13 cellular contexts compared by ENCODE assay signal in genomic region chr10:86709786-86710185, GRCh38. TPM values are rescaled to one million over a fixed set of nuclear protein-coding genes. Genes with fewer than 3 reads are reported as not detected.
DNase-seq lines count a peak whose midpoint lies in the region; ATAC-seq and TF ChIP-seq lines count a peak whose summit lies in the region.
"Had no signal": no experiment of that assay in that cellular context is flagged by ENCODE, and none has a peak within 500 bp of the region (broad histone marks: within the 10 kb centered on the region; RNA-seq: fewer than 3 reads in every experiment).

No MANE protein-coding gene starts in this region.

- H4K20me1 ChIP-seq in IMR-90 (ENCODE audit: insufficient read depth, low read length) = no peaks in the 10 kb centered on the region
- no peaks in the 10 kb centered on the region for H4K20me1 ChIP-seq in GM23248 (ENCODE audit: insufficient read depth)

- TF ChIP-seq POLR2A in IMR-90 (IDR thresholded peaks at IDR 0.05; ENCODE audit: low read depth, low read length) = no peak
- TF ChIP-seq POLR2A in esophagus muscularis mucosa (IDR thresholded peaks at IDR 0.05; ENCODE audit: low read depth) = no peak

- H3K79me2 ChIP-seq in trophoblast cell (ENCODE audit: control insufficient read depth, insufficient read depth, low read length, poor library complexity) (peaks cover 11% of the 10 kb centered on the region), GM23248 (ENCODE audit: insufficient read depth) (no peaks in the 10 kb centered on the region)

- WGBS in IMR-90 (ENCODE audit: extremely low coverage in 2 of 2, insufficient read length in 1 of 2), 2 experiments = no CpG with 5 or more reads among the region's 10 CpGs
- WGBS in esophagus muscularis mucosa = 94% methylated on average over 5 of the region's 10 CpGs
- WGBS in trophoblast cell (ENCODE audit: extremely low coverage, insufficient coverage, insufficient read length) = no CpG with 5 or more reads among the region's 10 CpGs
- WGBS in GM23248 (ENCODE audit: low coverage in 1 of 2, low lambda C conversion rate in 2 of 2, missing lambda C conversion rate in 2 of 2), 2 experiments = 97 to 99% methylated on average over 10 of the region's 10 CpGs

- peaks cover 0 to 10% of the 10 kb centered on the region in 2 experiments; a peak in 2 of 4 replicates for H3K79me1 ChIP-seq in IMR-90 (ENCODE audit: low read depth in 1 of 2, low read length in 2 of 2)
- peaks cover 16% of the 10 kb centered on the region for H3K79me1 ChIP-seq in trophoblast cell (ENCODE audit: low read length)

- H3K9me1 ChIP-seq in IMR-90 (ENCODE audit: insufficient read depth, low read length) = peaks cover 3% of the 10 kb centered on the region; the same call in 1 of the 2 replicates

- H3K36me3 ChIP-seq in CD8-positive, alpha-beta T cell (ENCODE audit: insufficient read depth, low read length) = no peaks in the 10 kb centered on the region
- no peaks in the 10 kb centered on the region for H3K36me3 ChIP-seq in IMR-90 (ENCODE audit: control insufficient read depth, insufficient read depth, low read length)
- peaks cover 0 to 56% (median 38%) of the 10 kb centered on the region in 4 donors for H3K36me3 ChIP-seq in esophagus muscularis mucosa
- H3K36me3 ChIP-seq in trophoblast cell (ENCODE audit: control insufficient read depth in 1 of 2, insufficient read depth in 2 of 2, low read length in 2 of 2) = no peaks in the 10 kb centered on the region
- H3K36me3 ChIP-seq in GM23248 (ENCODE audit: low read depth) = no peaks in the 10 kb centered on the region

- H3K4me3 Mint-ChIP-seq in CD8-positive, alpha-beta T cell = peak overlapping the region; percentile 45

- peaks cover 15% of the 10 kb centered on the region for H3K4me1 ChIP-seq in CD8-positive, alpha-beta T cell (ENCODE audit: insufficient read depth, low read length)
- peaks cover 10% of the 10 kb centered on the region for H3K4me1 ChIP-seq in IMR-90 (ENCODE audit: control insufficient read depth, insufficient read depth, low read length)
- peaks cover 26 to 33% (median 30%) of the 10 kb centered on the region in 4 donors for H3K4me1 ChIP-seq in esophagus muscularis mucosa
- H3K4me1 ChIP-seq in trophoblast cell (ENCODE audit: control insufficient read depth in 1 of 2, insufficient read depth in 2 of 2, low read length in 2 of 2) = peaks cover 9 to 11% of the 10 kb centered on the region in 2 experiments
- peaks cover 6% of the 10 kb centered on the region; the same call in 1 of the 2 replicates for H3K4me1 ChIP-seq in GM23248 (ENCODE audit: insufficient read depth)

- H2BK12ac ChIP-seq in trophoblast cell (ENCODE audit: low read length) = no peak overlapping the region

- in situ Hi-C loops in IMR-90 (cut with MboI; ENCODE audit: low sequenced_read_pairs) = loop anchor here (5.0 kb wide), 1 partner anchor 188 kb away; no protein-coding TSS in a partner anchor
- in situ Hi-C loops in GM23248 (cut with MboI) = loop anchor here (10.0 kb wide), 1 partner anchor 195 kb away; no protein-coding TSS in a partner anchor

- H3F3A ChIP-seq in GM23248 (ENCODE audit: insufficient read depth) = no peaks in the 10 kb centered on the region

- H3K18ac ChIP-seq in IMR-90 (ENCODE audit: low read depth, low read length) (no peak overlapping the region), trophoblast cell (ENCODE audit: low read length) (no peak overlapping the region)

- no peak overlapping the region for H3K9ac ChIP-seq in IMR-90 (ENCODE audit: low read depth, low read length)
- H3K9ac ChIP-seq in trophoblast cell (ENCODE audit: low read length) = no peak overlapping the region
- no peak overlapping the region for H3K9ac ChIP-seq in GM23248

- no peaks in the 10 kb centered on the region for H3K9me3 ChIP-seq in CD8-positive, alpha-beta T cell (ENCODE audit: low read length)
- H3K9me3 ChIP-seq in IMR-90 (ENCODE audit: control insufficient read depth, insufficient read depth, low read length) = no peaks in the 10 kb centered on the region
- no peaks in the 10 kb centered on the region for H3K9me3 ChIP-seq in esophagus muscularis mucosa
- no peaks in the 10 kb centered on the region for H3K9me3 ChIP-seq in trophoblast cell (ENCODE audit: insufficient read depth, low read depth, low read length)
- H3K9me3 ChIP-seq in GM23248 (ENCODE audit: low read depth) = no peaks in the 10 kb centered on the region

- H2BK5ac ChIP-seq in IMR-90 (ENCODE audit: low read depth, low read length, poor library complexity, severe bottlenecking) (no peak overlapping the region), trophoblast cell (ENCODE audit: low read depth, low read length, poor library complexity) (no peak overlapping the region)

- no peak for TF ChIP-seq RAD21 in IMR-90 (IDR thresholded peaks at IDR 0.05; ENCODE audit: low read length)

- H4K91ac ChIP-seq in IMR-90 (ENCODE audit: insufficient read depth, low read depth, low read length) (peak overlapping the region; percentile 33; the same call in 1 of the 2 replicates), trophoblast cell (ENCODE audit: low read depth, low read length) (no peak overlapping the region)

- peak overlapping the region; percentile 49 for H3K27ac Mint-ChIP-seq in CD8-positive, alpha-beta T cell

- no peak overlapping the region for H3K27ac ChIP-seq in CD8-positive, alpha-beta T cell (ENCODE audit: low read depth, low read length)
- H3K27ac ChIP-seq in IMR-90 (ENCODE audit: insufficient read depth, low read length) = no peak overlapping the region
- H3K27ac ChIP-seq in esophagus muscularis mucosa (replicated peaks in 1 of 4) = peak overlapping the region; percentile 94 to 99 (median 98)
- no peak overlapping the region for H3K27ac ChIP-seq in trophoblast cell (ENCODE audit: low read depth, low read length)
- no peak overlapping the region for H3K27ac ChIP-seq in GM23248
- H3K27ac ChIP-seq: SK-N-MC had no signal

- POLR2A ChIA-PET in CD8-positive, alpha-beta T cell (lab: Charles Lee) = interaction anchor here (0.5 to 3.7 kb wide), 2 partner anchors 47 to 305 kb away, joined by 3 to 17 read pairs; partner anchors contain the start of gene BMPR1A
- POLR2A ChIA-PET in IMR-90 (lab: Charles Lee; ENCODE audit: unreplicated experiment) = no interaction called here

- H3K4me2 ChIP-seq in IMR-90 (ENCODE audit: low read depth, low read length) = no peak overlapping the region
- no peak overlapping the region for H3K4me2 ChIP-seq in trophoblast cell (ENCODE audit: low read length)
- no peak overlapping the region for H3K4me2 ChIP-seq in GM23248 (ENCODE audit: unreplicated experiment)

- no peaks in the 10 kb centered on the region for H3K9me2 ChIP-seq in GM23248 (ENCODE audit: insufficient read depth)

- H3K4me3 ChIP-seq in CD8-positive, alpha-beta T cell (ENCODE audit: low read depth, low read length) = no peak overlapping the region
- H3K4me3 ChIP-seq in IMR-90 (ENCODE audit: insufficient read depth, low read depth, low read length) (no peak overlapping the region), esophagus muscularis mucosa (no peak overlapping the region), trophoblast cell (ENCODE audit: low read depth, low read length) (no peak overlapping the region), GM23248 (no peak overlapping the region)
- H3K4me3 ChIP-seq: SK-N-MC had no signal

- no peaks in the 10 kb centered on the region for H3K27me3 Mint-ChIP-seq in CD8-positive, alpha-beta T cell (ENCODE audit: low read depth)

- no peak overlapping the region for H3K4ac ChIP-seq in IMR-90 (ENCODE audit: low read depth, low read length)
- H3K4ac ChIP-seq in trophoblast cell (ENCODE audit: low read depth, low read length) = no peak overlapping the region

- no peak overlapping the region for H2AK9ac ChIP-seq in IMR-90 (replicated peaks; ENCODE audit: low read depth, low read length, poor library complexity)

- BruUV-seq in IMR-90 (replicated peaks; lab: Mats Ljungman, UMichigan) = no TSS peak

- no peaks in the 10 kb centered on the region for H3K36me3 Mint-ChIP-seq in CD8-positive, alpha-beta T cell

- dilution Hi-C loops in IMR-90 (cut with HindIII; ENCODE audit: low sequenced_read_pairs, unreplicated experiment) = no loop called here

- H3K14ac ChIP-seq in IMR-90 (replicated peaks; ENCODE audit: low read depth, low read length) (no peak overlapping the region), trophoblast cell (ENCODE audit: low read length) (no peak overlapping the region)

- H2BK15ac ChIP-seq in IMR-90 (ENCODE audit: low read depth, low read length) = no peak overlapping the region

- no peak overlapping the region for H2BK20ac ChIP-seq in IMR-90 (ENCODE audit: low read depth, low read length)

- no peaks in the 10 kb centered on the region for H3K27me3 ChIP-seq in CD8-positive, alpha-beta T cell (ENCODE audit: insufficient read depth, low read length)
- no peaks in the 10 kb centered on the region for H3K27me3 ChIP-seq in IMR-90 (ENCODE audit: control insufficient read depth, insufficient read depth, low read length)
- no peaks in the 10 kb centered on the region for H3K27me3 ChIP-seq in esophagus muscularis mucosa
- H3K27me3 ChIP-seq in trophoblast cell (ENCODE audit: insufficient read depth, low read length) = no peaks in the 10 kb centered on the region
- no peaks in the 10 kb centered on the region for H3K27me3 ChIP-seq in GM23248 (replicated peaks; ENCODE audit: insufficient read depth)

- no peak for ATAC-seq in CD8-positive, alpha-beta T cell
- ATAC-seq in IMR-90 (ENCODE audit: low read depth) = no peak
- no peak for ATAC-seq in GM21723 (IDR thresholded peaks at IDR 0.05; ENCODE audit: unreplicated experiment)

- H3K4me1 Mint-ChIP-seq in CD8-positive, alpha-beta T cell (ENCODE audit: low read depth) = peaks cover 13% of the 10 kb centered on the region

- TF ChIP-seq CTCF in CD8-positive, alpha-beta T cell (IDR thresholded peaks at IDR 0.05) = no peak
- no peak for TF ChIP-seq CTCF in IMR-90 (conservative IDR thresholded peaks at IDR 0.05; ENCODE audit: low read depth, low read length)
- no peak for TF ChIP-seq CTCF in esophagus muscularis mucosa (IDR thresholded peaks at IDR 0.05)

- H3K23ac ChIP-seq in IMR-90 (ENCODE audit: low read depth, low read length) (no peak overlapping the region), trophoblast cell (ENCODE audit: low read length) (no peak overlapping the region)

- H4K5ac ChIP-seq in IMR-90 (ENCODE audit: low read depth, low read length) = no peak overlapping the region

- H4K8ac ChIP-seq in IMR-90 (ENCODE audit: low read depth in 2 of 2, low read length in 2 of 2) (no peak overlapping the region), trophoblast cell (ENCODE audit: low read depth, low read length) (no peak overlapping the region)

- CTCF ChIA-PET in CD8-positive, alpha-beta T cell (lab: Charles Lee) = interaction anchor here (0.9 kb wide), 1 partner anchor 14 kb away, joined by 4 read pairs; no protein-coding TSS in a partner anchor
- CTCF ChIA-PET in IMR-90 (lab: Yijun Ruan, JAX) = interaction anchor here (0.7 to 1.3 kb wide), 2 partner anchors 17 to 190 kb away, joined by 3 to 4 read pairs; no protein-coding TSS in a partner anchor

- no peak for DNase-seq in CD8-positive, alpha-beta T cell
- DNase-seq in IMR-90 = no peak
- DNase-seq in esophagus muscularis mucosa (ENCODE audit: extremely low spot score) = no peak
- DNase-seq in trophoblast cell = no peak
- no peak for DNase-seq in superior temporal gyrus (ENCODE audit: extremely low spot score)
- DNase-seq in GM23248 = no peak
- DNase-seq: activated CD4-positive, CD25-positive, alpha-beta regulatory T cell treated with anti-CD3 and anti-CD28 coated beads, Interleukin-2, amount 50 U/mL, for 72 hours; amniotic stem cell; Karpas-422; NCI-H2029; stimulated activated CD4-positive, alpha-beta T cell treated with anti-CD3 and anti-CD28 coated beads, Interleukin-4, amount 100 ng/mL, for 1 hour had no signal

- no peak for TF ChIP-seq EP300 in esophagus muscularis mucosa (IDR thresholded peaks at IDR 0.05)

- H2BK120ac ChIP-seq in IMR-90 (ENCODE audit: low read depth, low read length) (no peak overlapping the region), trophoblast cell (ENCODE audit: insufficient read depth, low read length, poor library complexity) (no peak overlapping the region)

- H2AFZ ChIP-seq in IMR-90 (replicated peaks; ENCODE audit: low read length, poor library complexity) (no peak overlapping the region), trophoblast cell (ENCODE audit: insufficient read depth, low read length, poor library complexity) (no peak overlapping the region), GM23248 (no peak overlapping the region)

- H3K56ac ChIP-seq in IMR-90 (ENCODE audit: extremely low read depth, insufficient read depth, low read length) = no peak overlapping the region

- no peaks in the 10 kb centered on the region for H3K9me3 Mint-ChIP-seq in CD8-positive, alpha-beta T cell

- H2AK5ac ChIP-seq in IMR-90 (ENCODE audit: low read depth, low read length) = no peak overlapping the region
- H2AK5ac ChIP-seq in trophoblast cell (ENCODE audit: low read length) = peak overlapping the region; percentile 32

- H4K12ac ChIP-seq in trophoblast cell (ENCODE audit: low read depth, low read length) = no peak overlapping the region

- intact Hi-C loops in CD8-positive, alpha-beta T cell (cut with DNase I, micrococcal nuclease) = loop anchor here (2.0 to 10.0 kb wide), 6 partner anchors 187 to 388 kb away; partner anchors contain the start of genes SHLD2 (in 1 of the 2) and WAPL (in 1 of the 2)
- intact Hi-C loops in IMR-90 (cut with micrococcal nuclease) = no loop called here
- intact Hi-C loops in esophagus muscularis mucosa (cut with DNase I) = loop anchor here (1.0 kb wide), 1 partner anchor 190 kb away; no protein-coding TSS in a partner anchor

RNA-seq across cellular contexts. Expression of gene LDB3, which starts 41.5 kb away (rescaled TPM):
- not detected for total RNA-seq in CD8-positive, alpha-beta T cell
- total RNA-seq in IMR-90 (2012; rRNA removed) (0.28 and 0.36 TPM in 2 replicates), esophagus muscularis mucosa (10 to 100 TPM; 12.6 to 42.3 (median 21.6) TPM)
- polyA plus RNA-seq in IMR-90 (2012; rRNA removed) (2.6 and 3.2 TPM in 2 replicates), GM23248 (2016; fragmentation: Nextera tagmentation; extraction: Ambion mirVana) (0.05 and 0.08 TPM in 2 replicates)
- polyA plus RNA-seq in IMR-90 (2012; cell fraction: cytosol; rRNA removed) = 1.6 and 1.7 TPM in 2 replicates
- polyA plus RNA-seq in IMR-90 (2012; cell fraction: nucleus; rRNA removed; ENCODE audit: low replicate concordance) = 2.6 and 4.0 TPM in 2 replicates
- 0.11 and 0.24 TPM in 2 replicates for polyA plus RNA-seq in trophoblast cell (2013)
- under 0.01 and 0.11 TPM in 2 replicates for total RNA-seq in GM23248 (2014; rRNA removed; shearing (Covaris generic))

RNA-seq across cellular contexts. Expression of gene BMPR1A, which starts 46.6 kb away (rescaled TPM):
- total RNA-seq in CD8-positive, alpha-beta T cell = 1 to 10 TPM; 1.6 to 2.0 TPM
- total RNA-seq in IMR-90 (2012; rRNA removed) (93.7 and 94.7 TPM in 2 replicates), esophagus muscularis mucosa (100 to 1,000 TPM in 1 of 4 donors, 10 to 100 TPM in 3; 66.1 to 110 (median 90.5) TPM)
- polyA plus RNA-seq in IMR-90 (2012; rRNA removed) (13.5 and 15.9 TPM in 2 replicates), GM23248 (2016; fragmentation: Nextera tagmentation; extraction: Ambion mirVana) (15.5 and 16.5 TPM in 2 replicates)
- polyA plus RNA-seq in IMR-90 (2012; cell fraction: cytosol; rRNA removed) = 3.4 and 4.9 TPM in 2 replicates
- 1.3 and 16.0 TPM in 2 replicates for polyA plus RNA-seq in IMR-90 (2012; cell fraction: nucleus; rRNA removed; ENCODE audit: low replicate concordance)
- polyA plus RNA-seq in trophoblast cell (2013) = 33.4 and 35.8 TPM in 2 replicates
- 35.5 and 41.7 TPM in 2 replicates for total RNA-seq in GM23248 (2014; rRNA removed; shearing (Covaris generic))

RNA-seq across cellular contexts. Expression of gene OPN4, which starts 55.4 kb away (rescaled TPM):
- total RNA-seq in CD8-positive, alpha-beta T cell = not detected
- total RNA-seq in IMR-90 (2012; rRNA removed) (not detected in 2 replicates), esophagus muscularis mucosa (under 1 TPM in 1 of 4 donors, not detected in 3; 0.32 TPM)
- polyA plus RNA-seq in IMR-90 (2012; rRNA removed) (0.03 TPM in 1 of 2 replicates, not detected in the other), GM23248 (2016; fragmentation: Nextera tagmentation; extraction: Ambion mirVana) (not detected in 2 replicates)
- polyA plus RNA-seq in IMR-90 (2012; cell fraction: cytosol; rRNA removed) = not detected in 2 replicates
- 0.04 and 0.05 TPM in 2 replicates for polyA plus RNA-seq in IMR-90 (2012; cell fraction: nucleus; rRNA removed; ENCODE audit: low replicate concordance)
- not detected in 2 replicates for polyA plus RNA-seq in trophoblast cell (2013)
- not detected in 2 replicates for total RNA-seq in GM23248 (2014; rRNA removed; shearing (Covaris generic))

Comparison
In these comparisons a context has a peak if more than half of its experiments do, and no peak if none do; other contexts are left out.
1. H3K27ac ChIP-seq: peak in esophagus muscularis mucosa (4 of 4); none in CD8-positive, alpha-beta T cell (single experiment), IMR-90 (single experiment), trophoblast cell (single experiment) and GM23248 (single experiment).
2. RNA of gene LDB3, which starts 41.5 kb away (total RNA-seq): 12.6 to 42.3 TPM in esophagus muscularis mucosa; 0.28 to 0.36 TPM in IMR-90, under 0.01 to 0.11 TPM in GM23248 and not detected in CD8-positive, alpha-beta T cell; every median in the first group is over 10 times any median in the second.
3. RNA of gene BMPR1A, which starts 46.6 kb away (total RNA-seq): 66.1 to 110 TPM in esophagus muscularis mucosa, 93.7 to 94.7 TPM in IMR-90 and 35.5 to 41.7 TPM in GM23248; 1.6 to 2.0 TPM in CD8-positive, alpha-beta T cell; every median in the first group is over 10 times any median in the second.